ENCODE assay signal across 11 cellular contexts in genomic region chr2:181164699-181165098, GRCh38.
DNase-seq lines count a peak whose midpoint lies in the region; ATAC-seq and TF ChIP-seq lines count a peak whose summit lies in the region.
"Had no signal": no experiment of that assay in that cellular context is flagged by ENCODE, and none has a peak within 500 bp of the region (broad histone marks: within the 10 kb centered on the region; RNA-seq: fewer than 3 reads in every experiment).

No MANE protein-coding gene starts in this region.

- H3K27me3 Mint-ChIP-seq in activated CD4-positive, alpha-beta T cell treated with anti-CD3 and anti-CD28 coated beads, Interleukin-2, amount 10 ng/mL, durations not matched to agents 24 days and 14 days, result no peaks in the 10 kb centered on the region
- H3K27me3 Mint-ChIP-seq in natural killer cell treated with Interleukin-12 subunit alpha and Interleukin-12 subunit beta and Interleukin-15 and Interleukin-18, amount 100 ng/mL, for 72 hours, result no peaks in the 10 kb centered on the region

- no peaks in the 10 kb centered on the region for H3K36me3 ChIP-seq in MM.1S (replicated peaks; ENCODE audit: insufficient read depth, low read length)
- no peaks in the 10 kb centered on the region for H3K36me3 ChIP-seq in MG63

- H3F3A ChIP-seq in MM.1S (ENCODE audit: insufficient read depth, low read length), result peaks cover 35% of the 10 kb centered on the region

- peaks cover 58% of the 10 kb centered on the region for H3K4me1 ChIP-seq in MM.1S (ENCODE audit: low read length)

- no peaks in the 10 kb centered on the region for H3K79me2 ChIP-seq in MM.1S (ENCODE audit: low read length)

- H3K27ac ChIP-seq in MM.1S (ENCODE audit: low read length), result peak overlapping the region; percentile 89

- peak overlapping the region; percentile 93 for H3K27ac Mint-ChIP-seq in activated CD4-positive, alpha-beta T cell treated with anti-CD3 and anti-CD28 coated beads, Interleukin-2, amount 10 ng/mL, durations not matched to agents 24 days and 14 days
- peak overlapping the region; percentile 98 to 100 for H3K27ac Mint-ChIP-seq in natural killer cell treated with Interleukin-12 subunit alpha and Interleukin-12 subunit beta and Interleukin-15 and Interleukin-18, amount 100 ng/mL, for 72 hours

- no peak for TF ChIP-seq CTCF in MM.1S (IDR thresholded peaks at IDR 0.05; ENCODE audit: low read length)

- H3K4me3 ChIP-seq in MM.1S (ENCODE audit: low read length) (peak overlapping the region; percentile 25; the same call in 1 of the 2 replicates), MG63 (no peak overlapping the region)

- DNase-seq in activated CD4-positive, alpha-beta T cell treated with anti-CD3 and anti-CD28 coated beads, Interleukin-2, amount 10 ng/mL, durations not matched to agents 24 days and 14 days, result no peak
- DNase-seq in activated CD4-positive, alpha-beta T cell treated with anti-CD3 and anti-CD28 coated beads for 48 hours, result no peak
- peak; percentile 31 for DNase-seq in MM.1S
- no peak for DNase-seq in natural killer cell treated with Interleukin-12 subunit alpha and Interleukin-12 subunit beta and Interleukin-15 and Interleukin-18, amount 100 ng/mL, for 72 hours (ENCODE audit: low spot score)
- DNase-seq in hypothalamus (lab: John Stamatoyannopoulos, UW), result no peak
- no peak for DNase-seq in MG63
- DNase-seq: effector CD8-positive, alpha-beta T cell; IMR-90; PC-3 had no signal

- peak overlapping the region; percentile 44; the same call in 1 of the 2 replicates for H3K9ac ChIP-seq in MM.1S (ENCODE audit: low read length)

- H3K4me2 ChIP-seq in MM.1S (ENCODE audit: low read depth, low read length), result peak overlapping the region; percentile 68

- intact Hi-C loops in activated CD4-positive, alpha-beta T cell treated with anti-CD3 and anti-CD28 coated beads, Interleukin-2, amount 10 ng/mL, durations not matched to agents 24 days and 14 days (cut with micrococcal nuclease), result loop anchor here (1.0 to 2.0 kb wide), 4 partner anchors 14 to 58 kb away; no protein-coding TSS in a partner anchor

- peaks cover 36% of the 10 kb centered on the region for H3K36me3 Mint-ChIP-seq in activated CD4-positive, alpha-beta T cell treated with anti-CD3 and anti-CD28 coated beads, Interleukin-2, amount 10 ng/mL, durations not matched to agents 24 days and 14 days (ENCODE audit: low read depth)
- H3K36me3 Mint-ChIP-seq in natural killer cell treated with Interleukin-12 subunit alpha and Interleukin-12 subunit beta and Interleukin-15 and Interleukin-18, amount 100 ng/mL, for 72 hours, result peaks cover 35% of the 10 kb centered on the region

- H3K9me3 ChIP-seq in MM.1S (replicated peaks; ENCODE audit: insufficient read depth, low read length) (no peaks in the 10 kb centered on the region), MG63 (peaks cover 6% of the 10 kb centered on the region; the same call in 1 of the 2 replicates)

- H3K9me3 Mint-ChIP-seq in activated CD4-positive, alpha-beta T cell treated with anti-CD3 and anti-CD28 coated beads, Interleukin-2, amount 10 ng/mL, durations not matched to agents 24 days and 14 days, result peaks cover 33% of the 10 kb centered on the region
- H3K9me3 Mint-ChIP-seq in natural killer cell treated with Interleukin-12 subunit alpha and Interleukin-12 subunit beta and Interleukin-15 and Interleukin-18, amount 100 ng/mL, for 72 hours, result peaks cover 17% of the 10 kb centered on the region

- H3K9me2 ChIP-seq in MM.1S (replicated peaks; ENCODE audit: insufficient read depth, low read length), result no peaks in the 10 kb centered on the region

- ATAC-seq in GM21786 (IDR thresholded peaks at IDR 0.05; ENCODE audit: unreplicated experiment) (peak; percentile 71), GM19328 (IDR thresholded peaks at IDR 0.05; ENCODE audit: unreplicated experiment) (no peak)
- ATAC-seq in natural killer cell treated with Interleukin-12 subunit alpha and Interleukin-12 subunit beta and Interleukin-15 and Interleukin-18, amount 100 ng/mL, for 72 hours, result no peak
- ATAC-seq: PC-3 had no signal

- H3K4me1 Mint-ChIP-seq in activated CD4-positive, alpha-beta T cell treated with anti-CD3 and anti-CD28 coated beads, Interleukin-2, amount 10 ng/mL, durations not matched to agents 24 days and 14 days, result peaks cover 31% of the 10 kb centered on the region
- peaks cover 44 to 56% of the 10 kb centered on the region in 2 donors for H3K4me1 Mint-ChIP-seq in natural killer cell treated with Interleukin-12 subunit alpha and Interleukin-12 subunit beta and Interleukin-15 and Interleukin-18, amount 100 ng/mL, for 72 hours (ENCODE audit: low read depth in 2 of 2)

- H3K27me3 ChIP-seq in MM.1S (replicated peaks; ENCODE audit: insufficient read depth, low read length) (no peaks in the 10 kb centered on the region), MG63 (no peaks in the 10 kb centered on the region)

- no peaks in the 10 kb centered on the region for H4K20me1 ChIP-seq in MM.1S (ENCODE audit: insufficient read depth, low read length)

- no peak overlapping the region for H2AFZ ChIP-seq in MM.1S (ENCODE audit: low read length)

- peak overlapping the region; percentile 58 for H3K4me3 Mint-ChIP-seq in activated CD4-positive, alpha-beta T cell treated with anti-CD3 and anti-CD28 coated beads, Interleukin-2, amount 10 ng/mL, durations not matched to agents 24 days and 14 days
- peak overlapping the region; percentile 92 for H3K4me3 Mint-ChIP-seq in natural killer cell treated with Interleukin-12 subunit alpha and Interleukin-12 subunit beta and Interleukin-15 and Interleukin-18, amount 100 ng/mL, for 72 hours
